In genomic region chr15:24627443-24627842, GRCh38 we compare ENCODE assay signal across 39 cellular contexts. TPM values are rescaled to one million over a fixed set of nuclear protein-coding genes. Genes with fewer than 3 reads are reported as not detected.
"Had no signal": no experiment of that assay in that cellular context is flagged by ENCODE, and none has a peak within 500 bp of the region (broad histone marks: within the 10 kb centered on the region; RNA-seq: fewer than 3 reads in every experiment).

No MANE protein-coding gene starts in this region.

- H3K27ac ChIP-seq: KMS-11 had no signal

- H3K9ac ChIP-seq: KMS-11 had no signal

- H3K4me2 ChIP-seq: KMS-11 had no signal

- H3K9me3 ChIP-seq: MG63 had no signal

- H3K4me3 ChIP-seq: MG63 had no signal

- H3K36me3 ChIP-seq: MG63 had no signal

- DNase-seq: Karpas-422, Kasumi-1, MG63, MM.1S, MV-4-11, NCI-H1048, NCI-H1092, NCI-H1092 treated with DMSO at 0.1 percent for 48 hours, NCI-H1105, NCI-H1105 treated with DMSO at 0.1 percent for 48 hours, NCI-H1417, NCI-H1417 treated with DMSO at 0.1 percent for 48 hours, NCI-H1436, NCI-H1436 treated with DMSO at 0.1 percent for 48 hours, NCI-H146, NCI-H1694, NCI-H1694 treated with DMSO at 0.1 percent for 48 hours, NCI-H187, NCI-H187 treated with DMSO at 0.1 percent for 48 hours, NCI-H1930, NCI-H2029, NCI-H2029 treated with DMSO at 0.1 percent for 48 hours, NCI-H2081, NCI-H2081 treated with DMSO at 0.1 percent for 48 hours, NCI-H2107, NCI-H2171, NCI-H2171 treated with DMSO at 0.1 percent for 48 hours, NCI-H2227 treated with DMSO at 0.1 percent for 48 hours, NCI-H226, NCI-H345, NCI-H446, NCI-H446 treated with DMSO at 0.1 percent for 48 hours, NCI-H510A, NCI-H510A treated with DMSO at 0.1 percent for 48 hours had no signal

- H3K27me3 ChIP-seq: MG63 had no signal

RNA-seq across cellular contexts. Expression of gene NPAP1, which starts 48.1 kb away (rescaled TPM):
- total RNA-seq: LHCN-M2, M059J, MCF 10A, NCI-H460 had no signal
